ENCODE assay signal across 14 cellular contexts in the genomic region with DNA sequence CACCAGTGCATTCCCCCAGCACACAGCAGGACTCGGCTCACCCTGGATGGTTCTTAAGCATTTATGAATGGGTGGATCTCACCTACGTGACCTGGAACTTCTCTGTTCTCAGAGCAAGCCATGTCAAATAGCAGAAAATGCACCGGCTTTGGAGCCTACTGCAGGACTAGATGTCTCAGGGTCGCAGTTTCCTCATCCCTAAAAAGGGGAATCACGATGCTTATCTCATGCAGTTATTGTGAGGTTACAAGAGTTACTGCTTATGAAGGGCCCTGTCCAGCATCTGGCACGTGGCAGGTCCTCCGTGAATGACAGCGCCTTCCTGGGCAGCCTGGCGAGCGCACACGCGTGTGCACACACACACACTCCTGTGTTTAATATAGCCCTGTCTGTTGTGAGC.
DNase-seq lines count a peak whose midpoint lies in the region; ATAC-seq and TF ChIP-seq lines count a peak whose summit lies in the region.
"Had no signal": no experiment of that assay in that cellular context is flagged by ENCODE, and none has a peak within 500 bp of the region (broad histone marks: within the 10 kb centered on the region; RNA-seq: fewer than 3 reads in every experiment).

No MANE protein-coding gene starts in this region.

- no peaks in the 10 kb centered on the region for H3K27me3 Mint-ChIP-seq in activated CD4-positive, alpha-beta T cell treated with anti-CD3 and anti-CD28 coated beads, Interleukin-2, amount 10 ng/mL, durations not matched to agents 24 days and 14 days
- H3K27me3 Mint-ChIP-seq in chondrocyte (ENCODE audit: low read depth) = no peaks in the 10 kb centered on the region
- no peaks in the 10 kb centered on the region for H3K27me3 Mint-ChIP-seq in stimulated activated naive B cell treated with anti-CD40 and anti-IgM and Interleukin-4, amounts not matched to agents 10 μg/mL and 1 μg/mL and 100 μg/mL, for 72 hours
- no peaks in the 10 kb centered on the region for H3K27me3 Mint-ChIP-seq in activated CD8-positive, alpha-beta memory T cell treated with anti-CD3 and anti-CD28 coated beads, Interleukin-2, amount 10 ng/mL, durations not matched to agents 7 days and 5 days

- ATAC-seq in stimulated activated naive B cell treated with anti-CD40 and anti-IgM and Interleukin-4, amounts not matched to agents 10 μg/mL and 1 μg/mL and 100 μg/mL, for 72 hours (replicated peaks) = no peak
- no peak for ATAC-seq in activated CD8-positive, alpha-beta memory T cell treated with anti-CD3 and anti-CD28 coated beads, Interleukin-2, amount 10 ng/mL, durations not matched to agents 7 days and 5 days
- ATAC-seq in HG03432 (IDR thresholded peaks at IDR 0.05; ENCODE audit: unreplicated experiment) = no peak
- ATAC-seq: Right ventricle myocardium inferior had no signal

- H3K4me3 Mint-ChIP-seq in activated CD4-positive, alpha-beta T cell treated with anti-CD3 and anti-CD28 coated beads, Interleukin-2, amount 10 ng/mL, durations not matched to agents 24 days and 14 days = peak overlapping the region; percentile 68
- H3K4me3 Mint-ChIP-seq in chondrocyte (ENCODE audit: unreplicated experiment) = no peak overlapping the region
- H3K4me3 Mint-ChIP-seq in stimulated activated naive B cell treated with anti-CD40 and anti-IgM and Interleukin-4, amounts not matched to agents 10 μg/mL and 1 μg/mL and 100 μg/mL, for 72 hours = no peak overlapping the region
- no peak overlapping the region for H3K4me3 Mint-ChIP-seq in activated CD8-positive, alpha-beta memory T cell treated with anti-CD3 and anti-CD28 coated beads, Interleukin-2, amount 10 ng/mL, durations not matched to agents 7 days and 5 days
- H3K4me3 Mint-ChIP-seq: nephron progenitor cell had no signal

- H3K36me3 Mint-ChIP-seq in activated CD4-positive, alpha-beta T cell treated with anti-CD3 and anti-CD28 coated beads, Interleukin-2, amount 10 ng/mL, durations not matched to agents 24 days and 14 days (ENCODE audit: low read depth) = peaks cover 52% of the 10 kb centered on the region
- peaks cover 9% of the 10 kb centered on the region for H3K36me3 Mint-ChIP-seq in chondrocyte (ENCODE audit: low read depth)
- H3K36me3 Mint-ChIP-seq in stimulated activated naive B cell treated with anti-CD40 and anti-IgM and Interleukin-4, amounts not matched to agents 10 μg/mL and 1 μg/mL and 100 μg/mL, for 72 hours = peaks cover 26 to 33% of the 10 kb centered on the region in 2 donors
- H3K36me3 Mint-ChIP-seq in activated CD8-positive, alpha-beta memory T cell treated with anti-CD3 and anti-CD28 coated beads, Interleukin-2, amount 10 ng/mL, durations not matched to agents 7 days and 5 days = peaks cover 14% of the 10 kb centered on the region

- CTCF ChIA-PET in activated CD8-positive, alpha-beta memory T cell treated with anti-CD3 and anti-CD28 coated beads, Interleukin-2, amount 10 ng/mL, durations not matched to agents 7 days and 5 days (lab: Charles Lee) = no interaction called here

- peaks cover 3% of the 10 kb centered on the region for H3K9me3 Mint-ChIP-seq in activated CD4-positive, alpha-beta T cell treated with anti-CD3 and anti-CD28 coated beads, Interleukin-2, amount 10 ng/mL, durations not matched to agents 24 days and 14 days
- H3K9me3 Mint-ChIP-seq in chondrocyte (ENCODE audit: low read depth) = no peaks in the 10 kb centered on the region
- H3K9me3 Mint-ChIP-seq in stimulated activated naive B cell treated with anti-CD40 and anti-IgM and Interleukin-4, amounts not matched to agents 10 μg/mL and 1 μg/mL and 100 μg/mL, for 72 hours = no peaks in the 10 kb centered on the region
- no peaks in the 10 kb centered on the region for H3K9me3 Mint-ChIP-seq in activated CD8-positive, alpha-beta memory T cell treated with anti-CD3 and anti-CD28 coated beads, Interleukin-2, amount 10 ng/mL, durations not matched to agents 7 days and 5 days (ENCODE audit: low read depth)
- H3K9me3 Mint-ChIP-seq: nephron progenitor cell had no signal

- intact Hi-C loops in activated CD4-positive, alpha-beta T cell treated with anti-CD3 and anti-CD28 coated beads, Interleukin-2, amount 10 ng/mL, durations not matched to agents 24 days and 14 days (cut with micrococcal nuclease) = loop anchor here (2.0 kb wide), 2 partner anchors 181 to 255 kb away; no protein-coding TSS in a partner anchor

- peaks cover 68% of the 10 kb centered on the region for H3K4me1 Mint-ChIP-seq in activated CD4-positive, alpha-beta T cell treated with anti-CD3 and anti-CD28 coated beads, Interleukin-2, amount 10 ng/mL, durations not matched to agents 24 days and 14 days
- H3K4me1 Mint-ChIP-seq in chondrocyte (ENCODE audit: low read depth) = peaks cover 74% of the 10 kb centered on the region
- peaks cover 38 to 65% of the 10 kb centered on the region in 2 donors for H3K4me1 Mint-ChIP-seq in stimulated activated naive B cell treated with anti-CD40 and anti-IgM and Interleukin-4, amounts not matched to agents 10 μg/mL and 1 μg/mL and 100 μg/mL, for 72 hours
- peaks cover 29% of the 10 kb centered on the region for H3K4me1 Mint-ChIP-seq in activated CD8-positive, alpha-beta memory T cell treated with anti-CD3 and anti-CD28 coated beads, Interleukin-2, amount 10 ng/mL, durations not matched to agents 7 days and 5 days

- no peak for TF ChIP-seq CTCF in chondrocyte (IDR thresholded peaks at IDR 0.05)

- DNase-seq in activated CD4-positive, alpha-beta T cell treated with anti-CD3 and anti-CD28 coated beads, Interleukin-2, amount 10 ng/mL, durations not matched to agents 24 days and 14 days = no peak
- no peak for DNase-seq in activated CD4-positive, alpha-beta T cell treated with anti-CD3 and anti-CD28 coated beads for 1 hour
- DNase-seq in KBM-7 = peak; percentile 57
- no peak for DNase-seq in chondrocyte (ENCODE audit: low spot score)
- no peak for DNase-seq in stimulated activated naive B cell treated with anti-CD40 and anti-IgM and Interleukin-4, amounts not matched to agents 10 μg/mL and 1 μg/mL and 100 μg/mL, for 72 hours
- no peak for DNase-seq in NCI-H2029 (lab: John Stamatoyannopoulos, UW)
- no peak for DNase-seq in activated CD8-positive, alpha-beta memory T cell treated with anti-CD3 and anti-CD28 coated beads, Interleukin-2, amount 10 ng/mL, durations not matched to agents 7 days and 5 days
- DNase-seq: activated CD8-positive, alpha-beta memory T cell treated with anti-CD3 and anti-CD28 coated beads, Interleukin-2, amount 50 U/mL, for 4 hours; hippocampal formation; NCI-H187 treated with DMSO at 0.1 percent for 48 hours; NCI-H774; nephron progenitor cell had no signal

- in situ Hi-C loops in KBM-7 (cut with MboI; ENCODE audit: low pct_unique_long_range_greater_than_20kb, low sequenced_read_pairs) = no loop called here

- H3K27ac Mint-ChIP-seq in activated CD4-positive, alpha-beta T cell treated with anti-CD3 and anti-CD28 coated beads, Interleukin-2, amount 10 ng/mL, durations not matched to agents 24 days and 14 days = peak overlapping the region; percentile 87
- peak overlapping the region; percentile 98 for H3K27ac Mint-ChIP-seq in chondrocyte (ENCODE audit: unreplicated experiment)
- peak overlapping the region; percentile 60 for H3K27ac Mint-ChIP-seq in stimulated activated naive B cell treated with anti-CD40 and anti-IgM and Interleukin-4, amounts not matched to agents 10 μg/mL and 1 μg/mL and 100 μg/mL, for 72 hours
- no peak overlapping the region for H3K27ac Mint-ChIP-seq in activated CD8-positive, alpha-beta memory T cell treated with anti-CD3 and anti-CD28 coated beads, Interleukin-2, amount 10 ng/mL, durations not matched to agents 7 days and 5 days
- H3K27ac Mint-ChIP-seq: nephron progenitor cell had no signal
